In genomic region chr1:14804626-14805025, GRCh38 we compare ENCODE assay signal across 14 cellular contexts.
DNase-seq lines count a peak whose midpoint lies in the region; ATAC-seq and TF ChIP-seq lines count a peak whose summit lies in the region.
"Had no signal": no experiment of that assay in that cellular context is flagged by ENCODE, and none has a peak within 500 bp of the region (broad histone marks: within the 10 kb centered on the region; RNA-seq: fewer than 3 reads in every experiment).

No MANE protein-coding gene starts in this region.

- DNase-seq in Calu3 (peak; percentile 43), H7 (peak; percentile 88), SW480 (ENCODE audit: low spot score) (peak; percentile 21), iPS DF 6.9 (ENCODE audit: low read depth, low spot score) (peak; percentile 25), NCI-H2107 treated with DMSO at 0.1 percent for 48 hours (lab: John Stamatoyannopoulos, UW; ENCODE audit: unreplicated experiment) (no peak), D341Med (ENCODE audit: low spot score) (no peak), mesothelial cell of epicardium (ENCODE audit: low spot score in 2 of 2, unreplicated experiment in 2 of 2) (no peak)
- no peak for DNase-seq in activated CD8-positive, alpha-beta memory T cell treated with anti-CD3 and anti-CD28 coated beads, Interleukin-2, amount 10 ng/mL, durations not matched to agents 7 days and 5 days
- DNase-seq: activated CD4-positive, alpha-beta memory T cell treated with anti-CD3 and anti-CD28 coated beads for 36 hours; adrenal gland; islet precursor cell; NCI-H1694 had no signal

- no peaks in the 10 kb centered on the region; the same call in 1 of the 2 replicates for H3K36me3 ChIP-seq in H7 (replicated peaks; ENCODE audit: control insufficient read depth, insufficient read depth, low read length)
- H3K36me3 ChIP-seq in iPS DF 6.9 (ENCODE audit: control insufficient read depth, insufficient read depth, low read length), result no peaks in the 10 kb centered on the region
- H3K36me3 ChIP-seq: adrenal gland, HAP-1 had no signal

- WGBS in iPS DF 6.9 (ENCODE audit: insufficient coverage, insufficient read length), result no CpG with 5 or more reads among the region's 5 CpGs

- CTCF ChIA-PET in Calu3 (lab: Charles Lee), result interaction anchor here (0.6 to 1.3 kb wide), 3 partner anchors 26 to 521 kb away, joined by 3 to 8 read pairs (median 7); no protein-coding TSS in a partner anchor
- CTCF ChIA-PET in activated CD8-positive, alpha-beta memory T cell treated with anti-CD3 and anti-CD28 coated beads, Interleukin-2, amount 10 ng/mL, durations not matched to agents 7 days and 5 days (lab: Charles Lee), result no interaction called here

- no peaks in the 10 kb centered on the region; the same call in 1 of the 2 replicates for H3K9me3 ChIP-seq in iPS DF 6.9 (ENCODE audit: control insufficient read depth, insufficient read depth, low read length)

- no peak overlapping the region for H3K27ac Mint-ChIP-seq in Calu3 (ENCODE audit: unreplicated experiment)
- H3K27ac Mint-ChIP-seq in activated CD8-positive, alpha-beta memory T cell treated with anti-CD3 and anti-CD28 coated beads, Interleukin-2, amount 10 ng/mL, durations not matched to agents 7 days and 5 days, result no peak overlapping the region
- H3K27ac Mint-ChIP-seq in mesothelial cell of epicardium, result no peak overlapping the region
- H3K27ac Mint-ChIP-seq: activated CD4-positive, alpha-beta memory T cell treated with anti-CD3 and anti-CD28 coated beads for 36 hours; stimulated activated memory B cell treated with anti-CD40 and anti-IgM and Interleukin-4, amounts not matched to agents 10 μg/mL and 1 μg/mL and 100 μg/mL, for 72 hours had no signal

- ATAC-seq in activated CD8-positive, alpha-beta memory T cell treated with anti-CD3 and anti-CD28 coated beads, Interleukin-2, amount 10 ng/mL, durations not matched to agents 7 days and 5 days, result no peak
- ATAC-seq: stimulated activated memory B cell treated with anti-CD40 and anti-IgM and Interleukin-4, amounts not matched to agents 10 μg/mL and 1 μg/mL and 100 μg/mL, for 72 hours had no signal

- TF ChIP-seq CTCF in Calu3 (IDR thresholded peaks at IDR 0.05; ENCODE audit: unreplicated experiment) (no peak), mesothelial cell of epicardium (IDR thresholded peaks at IDR 0.05; ENCODE audit: unreplicated experiment) (no peak)

- H3K9me3 Mint-ChIP-seq in Calu3 (ENCODE audit: low read depth, unreplicated experiment) (no peaks in the 10 kb centered on the region), mesothelial cell of epicardium (peaks cover 17% of the 10 kb centered on the region)
- H3K9me3 Mint-ChIP-seq in activated CD8-positive, alpha-beta memory T cell treated with anti-CD3 and anti-CD28 coated beads, Interleukin-2, amount 10 ng/mL, durations not matched to agents 7 days and 5 days (ENCODE audit: low read depth), result peaks cover 5% of the 10 kb centered on the region

- H3K27me3 Mint-ChIP-seq in Calu3 (ENCODE audit: unreplicated experiment) (peaks cover 8% of the 10 kb centered on the region), mesothelial cell of epicardium (ENCODE audit: low read depth) (no peaks in the 10 kb centered on the region)
- H3K27me3 Mint-ChIP-seq in activated CD8-positive, alpha-beta memory T cell treated with anti-CD3 and anti-CD28 coated beads, Interleukin-2, amount 10 ng/mL, durations not matched to agents 7 days and 5 days, result no peaks in the 10 kb centered on the region
- H3K27me3 Mint-ChIP-seq: activated CD4-positive, alpha-beta memory T cell treated with anti-CD3 and anti-CD28 coated beads for 36 hours had no signal

- no peak overlapping the region for H3K27ac ChIP-seq in iPS DF 6.9 (ENCODE audit: low read length)
- H3K27ac ChIP-seq: adrenal gland had no signal

- H3K4me3 Mint-ChIP-seq in Calu3 (ENCODE audit: low read depth, unreplicated experiment) (no peak overlapping the region), mesothelial cell of epicardium (no peak overlapping the region)
- H3K4me3 Mint-ChIP-seq in activated CD8-positive, alpha-beta memory T cell treated with anti-CD3 and anti-CD28 coated beads, Interleukin-2, amount 10 ng/mL, durations not matched to agents 7 days and 5 days, result no peak overlapping the region
- H3K4me3 Mint-ChIP-seq: activated CD4-positive, alpha-beta memory T cell treated with anti-CD3 and anti-CD28 coated beads for 36 hours; stimulated activated memory B cell treated with anti-CD40 and anti-IgM and Interleukin-4, amounts not matched to agents 10 μg/mL and 1 μg/mL and 100 μg/mL, for 72 hours had no signal

- H3K27me3 ChIP-seq in H7 (ENCODE audit: control insufficient read depth, insufficient read depth, low read length) (no peaks in the 10 kb centered on the region), iPS DF 6.9 (ENCODE audit: control insufficient read depth, insufficient read depth, low read length) (no peaks in the 10 kb centered on the region)
- H3K27me3 ChIP-seq: adrenal gland had no signal

- BruUV-seq in Calu3 (replicated peaks; lab: Mats Ljungman, UMichigan), result no TSS peak

- H3K4me3 ChIP-seq in H7 (ENCODE audit: insufficient read depth, low read depth, low read length) (no peak overlapping the region), iPS DF 6.9 (ENCODE audit: low read length) (no peak overlapping the region)
- H3K4me3 ChIP-seq: adrenal gland, HAP-1 had no signal

- no peaks in the 10 kb centered on the region for H3K36me3 Mint-ChIP-seq in Calu3 (ENCODE audit: insufficient read depth, unreplicated experiment)
- H3K36me3 Mint-ChIP-seq in activated CD8-positive, alpha-beta memory T cell treated with anti-CD3 and anti-CD28 coated beads, Interleukin-2, amount 10 ng/mL, durations not matched to agents 7 days and 5 days, result no peaks in the 10 kb centered on the region
- peaks cover 20% of the 10 kb centered on the region for H3K36me3 Mint-ChIP-seq in mesothelial cell of epicardium
- H3K36me3 Mint-ChIP-seq: activated CD4-positive, alpha-beta memory T cell treated with anti-CD3 and anti-CD28 coated beads for 36 hours; stimulated activated memory B cell treated with anti-CD40 and anti-IgM and Interleukin-4, amounts not matched to agents 10 μg/mL and 1 μg/mL and 100 μg/mL, for 72 hours had no signal

- H3K4me1 Mint-ChIP-seq in Calu3 (ENCODE audit: low read depth, unreplicated experiment), result no peaks in the 10 kb centered on the region
- H3K4me1 Mint-ChIP-seq in activated CD8-positive, alpha-beta memory T cell treated with anti-CD3 and anti-CD28 coated beads, Interleukin-2, amount 10 ng/mL, durations not matched to agents 7 days and 5 days, result no peaks in the 10 kb centered on the region
- no peaks in the 10 kb centered on the region for H3K4me1 Mint-ChIP-seq in mesothelial cell of epicardium
- H3K4me1 Mint-ChIP-seq: stimulated activated memory B cell treated with anti-CD40 and anti-IgM and Interleukin-4, amounts not matched to agents 10 μg/mL and 1 μg/mL and 100 μg/mL, for 72 hours had no signal

- intact Hi-C loops in Calu3 (cut with micrococcal nuclease; ENCODE audit: unreplicated experiment), result no loop called here

- H3K4me1 ChIP-seq in iPS DF 6.9 (ENCODE audit: control insufficient read depth, insufficient read depth, low read length), result no peaks in the 10 kb centered on the region
- H3K4me1 ChIP-seq: adrenal gland, HAP-1 had no signal

Comparison
In these comparisons a context has a peak if more than half of its experiments do, and no peak if none do; other contexts are left out.
1. DNase-seq: peak in Calu3 (single experiment), H7 (single experiment), SW480 (single experiment) and iPS DF 6.9 (single experiment); none in NCI-H2107 treated with DMSO at 0.1 percent for 48 hours (single experiment), activated CD8-positive, alpha-beta memory T cell treated with anti-CD3 and anti-CD28 coated beads, Interleukin-2, amount 10 ng/mL, durations not matched to agents 7 days and 5 days (single experiment), D341Med (single experiment) and mesothelial cell of epicardium (0 of 2).